Comparison of ENCODE assay signal across 20 cellular contexts in the genomic region with DNA sequence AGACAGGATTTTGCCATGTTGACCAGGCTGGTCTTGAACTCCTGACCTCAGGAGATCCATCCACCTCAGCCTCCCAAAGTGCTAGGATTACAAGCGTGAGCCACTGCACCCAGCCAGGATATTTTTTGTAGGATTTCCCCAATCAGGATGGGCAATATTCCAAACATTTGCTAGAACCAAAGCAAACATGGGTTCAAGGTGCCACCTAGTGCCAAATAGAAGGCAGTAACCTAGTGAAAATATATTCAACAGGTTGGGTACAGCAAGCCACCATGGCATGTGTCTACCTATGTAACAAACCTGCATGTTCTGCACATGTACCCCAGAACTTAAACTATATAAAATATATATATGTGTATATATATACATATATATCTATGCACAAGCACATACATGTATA.
A peak's percentile ranks its signal among the peaks of the same experiment; 100 is the strongest.
DNase-seq lines count a peak whose midpoint lies in the region; FAIRE-seq and TF ChIP-seq lines count a peak whose summit lies in the region.
"Had no signal": no experiment of that assay in that cellular context is flagged by ENCODE, and none has a peak within 500 bp of the region (broad histone marks: within the 10 kb centered on the region; RNA-seq: fewer than 3 reads in every experiment).

No MANE protein-coding gene starts in this region.

- no peak overlapping the region for H2BK120ac ChIP-seq in H1 (replicated peaks; ENCODE audit: low read depth, low read length)

- FAIRE-seq in H1 (lab: Jason Lieb, UNC) = peak; percentile 62
- FAIRE-seq: small intestine, urothelium cell line had no signal

- no peaks in the 10 kb centered on the region for H3K4me1 ChIP-seq in H1 (replicated peaks in 1 of 4; ENCODE audit: control insufficient read depth in 3 of 4, insufficient read depth in 4 of 4, low read length in 3 of 4)
- H3K4me1 ChIP-seq: HAP-1 had no signal

- DNase-seq in NCI-H524 (lab: John Stamatoyannopoulos, UW) (peak; percentile 2 to 48), NCI-H524 treated with DMSO at 0.1 percent for 48 hours (lab: John Stamatoyannopoulos, UW) (no peak), NCI-H748 (lab: John Stamatoyannopoulos, UW; ENCODE audit: unreplicated experiment) (peak; percentile 35), H1 (ENCODE audit: low read depth in 1 of 2, low spot score in 2 of 2) (no peak), type B pancreatic cell (ENCODE audit: extremely low spot score, unreplicated experiment) (no peak), HUDEP-2 (lab: John Stamatoyannopoulos, UW; ENCODE audit: unreplicated experiment in 76 of 76) (no peak), lower leg skin (ENCODE audit: low spot score in 2 of 2) (no peak)
- no peak for DNase-seq in stimulated activated naive CD4-positive, alpha-beta T cell treated with Interleukin-2 at 50 U/mL for 16 hours (lab: John Stamatoyannopoulos, UW)
- DNase-seq: activated B cell treated with CpG ODN at 0.5 μM for 24 hours; activated CD8-positive, alpha-beta memory T cell treated with anti-CD3 and anti-CD28 coated beads, Interleukin-2, amount 50 U/mL, for 48 hours; activated naive CD4-positive, alpha-beta T cell treated with anti-CD3 and anti-CD28 coated beads, Interleukin-2, amount 10 ng/mL, durations not matched to agents 7 days and 5 days; Calu3; foreskin fibroblast; Kasumi-1; NCI-H187 treated with DMSO at 0.1 percent for 48 hours; ovary; small intestine had no signal

- no peaks in the 10 kb centered on the region for H3K4me1 Mint-ChIP-seq in type B pancreatic cell (ENCODE audit: unreplicated experiment)
- H3K4me1 Mint-ChIP-seq: activated B cell treated with CpG ODN at 0.5 μM for 24 hours; activated naive CD4-positive, alpha-beta T cell treated with anti-CD3 and anti-CD28 coated beads, Interleukin-2, amount 10 ng/mL, durations not matched to agents 7 days and 5 days had no signal

- no peak overlapping the region for H2AK5ac ChIP-seq in H1 (ENCODE audit: low read depth, low read length)

- no peak overlapping the region for H4K8ac ChIP-seq in H1 (ENCODE audit: extremely low read depth, insufficient read depth, low read length)

- H3K36me3 ChIP-seq in H1 (ENCODE audit: control insufficient read depth in 2 of 4, insufficient read depth in 4 of 4, low read length in 3 of 4) = no peaks in the 10 kb centered on the region
- H3K36me3 ChIP-seq: HAP-1, ovary had no signal

- no peak overlapping the region for H2BK5ac ChIP-seq in H1 (ENCODE audit: low read depth, low read length)

- H3K9me3 ChIP-seq in H1 (ENCODE audit: insufficient read depth in 2 of 2, low read depth in 1 of 2, low read length in 1 of 2) = no peaks in the 10 kb centered on the region
- H3K9me3 ChIP-seq: HAP-1, ovary had no signal

- CTCF ChIA-PET in H1 (lab: Charles Lee; ENCODE audit: partially characterized antibody) = interaction anchor here (0.8 to 0.9 kb wide), 2 partner anchors 17 to 219 kb away, joined by 3 read pairs; no protein-coding TSS in a partner anchor

- POLR2A ChIA-PET in H1 (lab: Charles Lee; ENCODE audit: partially characterized antibody) = no interaction called here

- H4K20me1 ChIP-seq in H1 (replicated peaks in 1 of 2; ENCODE audit: control insufficient read depth in 1 of 2, insufficient read depth in 2 of 2, low read length in 2 of 2) = no peaks in the 10 kb centered on the region

- TF ChIP-seq POLR2A in H1 (IDR thresholded peaks at IDR 0.05; ENCODE audit: control extremely low read depth in 1 of 2, low read depth in 2 of 2, low read length in 2 of 2) (no peak), lower leg skin (IDR thresholded peaks at IDR 0.05) (no peak)

- no peaks in the 10 kb centered on the region; a peak in 1 of 7 replicates for H3K27me3 ChIP-seq in H1 (replicated peaks in 1 of 4; ENCODE audit: control insufficient read depth in 3 of 4, extremely low read depth in 1 of 4, insufficient read depth in 3 of 4, low read length in 3 of 4)
- H3K27me3 ChIP-seq: ovary had no signal

- no peaks in the 10 kb centered on the region for H3K27me3 Mint-ChIP-seq in type B pancreatic cell
- H3K27me3 Mint-ChIP-seq: activated B cell treated with CpG ODN at 0.5 μM for 24 hours; activated naive CD4-positive, alpha-beta T cell treated with anti-CD3 and anti-CD28 coated beads, Interleukin-2, amount 10 ng/mL, durations not matched to agents 7 days and 5 days; stimulated activated naive CD8-positive, alpha-beta T cell treated with anti-CD3 and anti-CD28 coated beads, Interleukin-15, Interleukin-2, amounts not matched to agents 100 ng/mL and 50 ng/mL, for 24 hours had no signal

- H3K14ac ChIP-seq in H1 (ENCODE audit: insufficient read length) = no peak overlapping the region

- H2BK15ac ChIP-seq in H1 (ENCODE audit: low read length) = no peak overlapping the region

- peak; percentile 76 to 82 for TF ChIP-seq RAD21 in H1 (IDR thresholded peaks at IDR 0.05 in 1 of 2, conservative IDR thresholded peaks at IDR 0.05 in 1 of 2; ENCODE audit: low read depth in 2 of 2, low read length in 2 of 2)

- no peaks in the 10 kb centered on the region for H3K79me1 ChIP-seq in H1 (ENCODE audit: low read depth, low read length)

- no peak overlapping the region for H3K18ac ChIP-seq in H1 (ENCODE audit: extremely low read depth, low read length)

- WGBS in H1 (ENCODE audit: extremely low coverage in 1 of 2, insufficient coverage in 1 of 2, insufficient read length in 1 of 2, insufficient replicate concordance in 2 of 2, low coverage in 1 of 2, low lambda C conversion rate in 2 of 2, missing lambda C conversion rate in 1 of 2), 2 experiments = 93% methylated on average over 1 of the region's 1 CpG; no CpG with 5 or more reads in 1 of the 2 experiments
- WGBS in lower leg skin, 2 donors = 76 to 80% methylated on average over 1 of the region's 1 CpG

- H3K27ac Mint-ChIP-seq in type B pancreatic cell = no peak overlapping the region
- H3K27ac Mint-ChIP-seq: activated B cell treated with CpG ODN at 0.5 μM for 24 hours; activated naive CD4-positive, alpha-beta T cell treated with anti-CD3 and anti-CD28 coated beads, Interleukin-2, amount 10 ng/mL, durations not matched to agents 7 days and 5 days; stimulated activated naive CD8-positive, alpha-beta T cell treated with anti-CD3 and anti-CD28 coated beads, Interleukin-15, Interleukin-2, amounts not matched to agents 100 ng/mL and 50 ng/mL, for 24 hours had no signal

- H3K4me3 ChIP-seq in H1 (ENCODE audit: extremely low read depth in 1 of 4, insufficient read depth in 2 of 4, low read depth in 3 of 4, low read length in 4 of 4) (no peak overlapping the region), lower leg skin (ENCODE audit: low read depth, poor library complexity, severe bottlenecking) (no peak overlapping the region)
- H3K4me3 ChIP-seq: HAP-1, ovary had no signal

- no peak overlapping the region for H3K56ac ChIP-seq in H1 (replicated peaks; ENCODE audit: insufficient read length, low read depth, low read length)

- no peak overlapping the region for H3K4ac ChIP-seq in H1 (replicated peaks; ENCODE audit: insufficient read length, low read depth, low read length)

- no peak overlapping the region for H2BK20ac ChIP-seq in H1 (ENCODE audit: low read length)

- H2BK12ac ChIP-seq in H1 (ENCODE audit: low read depth, low read length) = no peak overlapping the region

- TF ChIP-seq EP300 in H1 (IDR thresholded peaks at IDR 0.05; ENCODE audit: borderline replicate concordance in 1 of 2, low read depth in 2 of 2, low read length in 2 of 2) = no peak

- H2AFZ ChIP-seq in H1 (ENCODE audit: low read length) = no peak overlapping the region

- H3K27ac ChIP-seq in H1 (ENCODE audit: low read depth, low read length) = no peak overlapping the region
- H3K27ac ChIP-seq: ovary had no signal

- no peak overlapping the region for H3K4me2 ChIP-seq in H1 (ENCODE audit: insufficient read depth in 1 of 2, low read depth in 2 of 2, low read length in 2 of 2)

- TF ChIP-seq CTCF in H1 (IDR thresholded peaks at IDR 0.05; ENCODE audit: control extremely low read depth in 1 of 3, insufficient read depth in 1 of 3, low read depth in 1 of 3, low read length in 3 of 3) = peak in 2 of 3 experiments; percentile 26 to 38; a peak in 2 of 4 replicates
- peak; percentile 36 for TF ChIP-seq CTCF in type B pancreatic cell (conservative IDR thresholded peaks at IDR 0.05)
- no peak for TF ChIP-seq CTCF in lower leg skin (IDR thresholded peaks at IDR 0.05)

- H3K36me3 Mint-ChIP-seq in type B pancreatic cell = no peaks in the 10 kb centered on the region
- H3K36me3 Mint-ChIP-seq: activated naive CD4-positive, alpha-beta T cell treated with anti-CD3 and anti-CD28 coated beads, Interleukin-2, amount 10 ng/mL, durations not matched to agents 7 days and 5 days had no signal

- H3K9ac ChIP-seq in H1 (replicated peaks in 1 of 4; ENCODE audit: extremely low read depth in 1 of 4, low read depth in 3 of 4, low read length in 3 of 4) = no peak overlapping the region

- no peaks in the 10 kb centered on the region for H3K23me2 ChIP-seq in H1 (ENCODE audit: low read depth, low read length)

- intact Hi-C loops in lower leg skin (cut with DNase I; ENCODE audit: low total_unique reads) = no loop called here

- no peak overlapping the region for H3K4me3 Mint-ChIP-seq in type B pancreatic cell
- H3K4me3 Mint-ChIP-seq: activated B cell treated with CpG ODN at 0.5 μM for 24 hours; activated naive CD4-positive, alpha-beta T cell treated with anti-CD3 and anti-CD28 coated beads, Interleukin-2, amount 10 ng/mL, durations not matched to agents 7 days and 5 days; stimulated activated naive CD8-positive, alpha-beta T cell treated with anti-CD3 and anti-CD28 coated beads, Interleukin-15, Interleukin-2, amounts not matched to agents 100 ng/mL and 50 ng/mL, for 24 hours had no signal

- no peaks in the 10 kb centered on the region for H3K79me2 ChIP-seq in H1 (ENCODE audit: control insufficient read depth in 1 of 2, insufficient read depth in 2 of 2, low read length in 2 of 2)

- no peak overlapping the region for H3K23ac ChIP-seq in H1 (ENCODE audit: insufficient read length)

- no peak overlapping the region for H4K91ac ChIP-seq in H1 (replicated peaks; ENCODE audit: insufficient read length, low read length)

- H4K5ac ChIP-seq in H1 (ENCODE audit: insufficient read length, low read depth, low read length) = no peak overlapping the region

- no peaks in the 10 kb centered on the region for H3K9me3 Mint-ChIP-seq in type B pancreatic cell

TF ChIP-seq in H1, 55 proteins besides CTCF, POLR2A, EP300 and RAD21:
- no peak for TF ChIP-seq BCL11A (IDR thresholded peaks at IDR 0.05; ENCODE audit: low read depth in 2 of 2, low read length in 2 of 2)
- TF ChIP-seq SP4 (IDR thresholded peaks at IDR 0.05; ENCODE audit: low read length) = no peak
- no peak for TF ChIP-seq BACH1 (IDR thresholded peaks at IDR 0.05; ENCODE audit: low read length)
- no peak for TF ChIP-seq CBX5 (IDR thresholded peaks at IDR 0.05; ENCODE audit: low read depth, low read length)
- no peak for TF ChIP-seq SRF (IDR thresholded peaks at IDR 0.05; ENCODE audit: low read depth, low read length)
- no peak for TF ChIP-seq HDAC2 (IDR thresholded peaks at IDR 0.05; ENCODE audit: borderline replicate concordance in 1 of 2, low read depth in 2 of 2, low read length in 2 of 2)
- no peak for TF ChIP-seq POU5F1 (IDR thresholded peaks at IDR 0.05; ENCODE audit: low read depth, low read length)

Comparison
In these comparisons a context has a peak if more than half of its experiments do, and no peak if none do; other contexts are left out.
1. DNase-seq: peak in NCI-H524 (2 of 2) and NCI-H748 (single experiment); none in NCI-H524 treated with DMSO at 0.1 percent for 48 hours (single experiment), H1 (0 of 2), type B pancreatic cell (single experiment), HUDEP-2 (0 of 76), stimulated activated naive CD4-positive, alpha-beta T cell treated with Interleukin-2 at 50 U/mL for 16 hours (single experiment) and lower leg skin (0 of 2).
2. CTCF ChIP-seq: peak in H1 (2 of 3) and type B pancreatic cell (single experiment); none in lower leg skin (0 of 3).